ENCODE assay signal across 6 cellular contexts in the genomic region with DNA sequence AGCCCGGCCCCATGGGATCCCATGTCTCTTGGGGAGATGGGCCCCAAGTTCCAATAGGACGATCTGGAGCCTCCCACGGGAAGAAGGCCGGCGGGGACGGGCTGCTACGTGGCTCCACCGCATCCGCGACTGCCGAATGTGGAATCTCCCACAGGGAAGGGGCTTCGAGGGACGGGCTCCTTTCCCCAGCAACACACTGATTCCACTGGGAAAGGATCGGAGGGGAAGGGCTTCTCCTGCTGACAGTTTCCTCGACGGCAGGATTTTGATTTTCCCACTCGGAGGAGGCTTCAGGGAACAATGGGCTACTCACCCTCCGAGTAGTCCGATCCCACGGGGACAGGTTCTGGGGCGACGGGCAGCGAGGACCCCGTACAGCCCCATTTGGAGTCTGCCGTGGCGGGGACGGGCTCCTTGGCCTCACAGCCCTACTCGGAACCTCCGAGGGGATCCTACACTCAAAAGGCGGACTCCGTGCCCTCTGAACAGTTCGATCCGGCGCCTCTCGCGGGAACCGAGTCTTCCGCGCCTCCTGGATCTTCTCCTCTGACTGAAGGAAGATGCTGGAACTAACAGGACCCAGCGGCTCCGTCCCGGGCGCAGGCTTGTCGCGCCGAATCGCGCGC. TPM values are rescaled to one million over a fixed set of nuclear protein-coding genes. Genes with fewer than 3 reads are reported as not detected.
DNase-seq lines count a peak whose midpoint lies in the region; ATAC-seq and TF ChIP-seq lines count a peak whose summit lies in the region.

No MANE protein-coding gene starts in this region.

- H3K4me1 ChIP-seq in CD8-positive, alpha-beta T cell (ENCODE audit: insufficient read depth, low read length), result peaks cover 44% of the 10 kb centered on the region
- H3K4me1 ChIP-seq in foreskin keratinocyte, result no peaks in the 10 kb centered on the region

- intact Hi-C loops in CD8-positive, alpha-beta T cell (cut with DNase I, micrococcal nuclease), result loop anchor here (2.0 to 5.0 kb wide), 3 partner anchors 51 to 1361 kb away; a partner anchor contains a TSS

- peaks cover 1% of the 10 kb centered on the region for H3K36me3 Mint-ChIP-seq in CD8-positive, alpha-beta T cell
- H3K36me3 Mint-ChIP-seq in T-helper 17 cell (ENCODE audit: low read depth) (no peaks in the 10 kb centered on the region), mesothelial cell of epicardium (no peaks in the 10 kb centered on the region)

- no peaks in the 10 kb centered on the region for H3K9me3 Mint-ChIP-seq in CD8-positive, alpha-beta T cell
- no peaks in the 10 kb centered on the region for H3K9me3 Mint-ChIP-seq in mesothelial cell of epicardium

- H3K27me3 Mint-ChIP-seq in CD8-positive, alpha-beta T cell (ENCODE audit: low read depth), result no peaks in the 10 kb centered on the region
- H3K27me3 Mint-ChIP-seq in T-helper 17 cell (no peaks in the 10 kb centered on the region), mesothelial cell of epicardium (ENCODE audit: low read depth) (peaks cover 61% of the 10 kb centered on the region)

- H3K27ac Mint-ChIP-seq in CD8-positive, alpha-beta T cell, result peak overlapping the region; percentile 13
- H3K27ac Mint-ChIP-seq in T-helper 17 cell, result peak overlapping the region; percentile 71
- H3K27ac Mint-ChIP-seq in mesothelial cell of epicardium, result no peak overlapping the region

- H3K4me1 Mint-ChIP-seq in CD8-positive, alpha-beta T cell (ENCODE audit: low read depth), result peaks cover 36% of the 10 kb centered on the region
- peaks cover 36% of the 10 kb centered on the region for H3K4me1 Mint-ChIP-seq in T-helper 17 cell
- H3K4me1 Mint-ChIP-seq in mesothelial cell of epicardium, result peaks cover 13% of the 10 kb centered on the region

- no peaks in the 10 kb centered on the region for H3K9me3 ChIP-seq in CD8-positive, alpha-beta T cell (ENCODE audit: low read length)
- no peaks in the 10 kb centered on the region for H3K9me3 ChIP-seq in T-helper 17 cell (ENCODE audit: control insufficient read depth, low read length, poor library complexity, severe bottlenecking)

- POLR2A ChIA-PET in CD8-positive, alpha-beta T cell (lab: Charles Lee), result no interaction called here

- CTCF ChIA-PET in CD8-positive, alpha-beta T cell (lab: Charles Lee), result interaction anchor here (1.0 to 1.7 kb wide), 3 partner anchors 9 to 120 kb away, joined by 3 to 4 read pairs (median 4); a partner anchor contains a TSS

- H3K4me3 ChIP-seq in CD8-positive, alpha-beta T cell (ENCODE audit: low read depth, low read length), result peak overlapping the region; percentile 84

- ATAC-seq in CD8-positive, alpha-beta T cell, result no peak
- ATAC-seq in T-helper 17 cell, result no peak
- ATAC-seq in foreskin keratinocyte, result no peak

- peak overlapping the region; percentile 90 for H3K4me3 Mint-ChIP-seq in CD8-positive, alpha-beta T cell
- H3K4me3 Mint-ChIP-seq in T-helper 17 cell (peak overlapping the region; percentile 93), mesothelial cell of epicardium (peak overlapping the region; percentile 68)

- no peak overlapping the region for H3K27ac ChIP-seq in CD8-positive, alpha-beta T cell (ENCODE audit: low read depth, low read length)
- no peak overlapping the region for H3K27ac ChIP-seq in foreskin keratinocyte

- H3K36me3 ChIP-seq in CD8-positive, alpha-beta T cell (ENCODE audit: insufficient read depth, low read length), result no peaks in the 10 kb centered on the region

- in situ Hi-C loops in G401 (cut with HindIII; ENCODE audit: low sequenced_read_pairs), result no loop called here

- no peaks in the 10 kb centered on the region for H3K27me3 ChIP-seq in CD8-positive, alpha-beta T cell (ENCODE audit: insufficient read depth, low read length)
- H3K27me3 ChIP-seq in foreskin keratinocyte, result no peaks in the 10 kb centered on the region

- no peak for TF ChIP-seq CTCF in CD8-positive, alpha-beta T cell (IDR thresholded peaks at IDR 0.05)
- TF ChIP-seq CTCF in mesothelial cell of epicardium (IDR thresholded peaks at IDR 0.05; ENCODE audit: unreplicated experiment) (no peak), foreskin keratinocyte (conservative IDR thresholded peaks at IDR 0.05) (no peak)

- peak in 2 of 7 experiments; percentile 19 to 53 for DNase-seq in CD8-positive, alpha-beta T cell
- DNase-seq in T-helper 17 cell (no peak), mesothelial cell of epicardium (ENCODE audit: low spot score in 2 of 2, unreplicated experiment in 2 of 2) (no peak), foreskin keratinocyte (no peak), G401 (ENCODE audit: low spot score) (no peak)
- no peak for DNase-seq in stimulated activated CD4-positive, alpha-beta T cell treated with anti-CD3 and anti-CD28 coated beads, Interleukin-4, amount 100 ng/mL, for 1 hour

RNA-seq across cellular contexts. Expression of a gene that starts 1.3 kb away (rescaled TPM):
- under 1 TPM; 0.39 to 0.41 TPM for total RNA-seq in CD8-positive, alpha-beta T cell
- total RNA-seq in T-helper 17 cell (under 1 TPM; 0.57 to 0.72 TPM), mesothelial cell of epicardium (1.4 to 1.6 TPM (median 1.5 TPM) in 3 replicates), foreskin keratinocyte (1.4 and 1.6 TPM in 2 replicates)
- 1.6 TPM in 2 replicates for polyA plus RNA-seq in foreskin keratinocyte
- 0.55 and 0.78 TPM in 2 replicates for total RNA-seq in G401 (2014; rRNA removed; shearing (Covaris generic))

RNA-seq across cellular contexts. Expression of a gene that starts 3.9 kb away (rescaled TPM):
- 1 to 10 TPM; 1.5 to 2.1 TPM for total RNA-seq in CD8-positive, alpha-beta T cell
- total RNA-seq in T-helper 17 cell (1 to 10 TPM; 2.2 to 3.1 TPM), mesothelial cell of epicardium (0.20 TPM in 1 of 3 replicates, not detected in the others), foreskin keratinocyte (0.21 TPM in 1 of 2 replicates, not detected in the other)
- 0.12 TPM in 1 of 2 replicates, not detected in the other for polyA plus RNA-seq in foreskin keratinocyte
- total RNA-seq in G401 (2014; rRNA removed; shearing (Covaris generic)), result not detected in 2 replicates

RNA-seq across cellular contexts. Expression of a gene that starts 10.3 kb away (rescaled TPM):
- total RNA-seq in CD8-positive, alpha-beta T cell, result 1 to 10 TPM; 2.2 to 3.0 TPM
- total RNA-seq in T-helper 17 cell (1 to 10 TPM; 3.8 to 4.1 TPM), mesothelial cell of epicardium (4.8 to 6.5 TPM (median 6.1 TPM) in 3 replicates), foreskin keratinocyte (2.8 and 3.8 TPM in 2 replicates)
- polyA plus RNA-seq in foreskin keratinocyte, result 5.3 and 5.7 TPM in 2 replicates
- total RNA-seq in G401 (2014; rRNA removed; shearing (Covaris generic)), result 10.6 and 24.7 TPM in 2 replicates

RNA-seq across cellular contexts. Expression of a gene that starts 10.5 kb away (rescaled TPM):
- not detected for total RNA-seq in CD8-positive, alpha-beta T cell
- total RNA-seq in T-helper 17 cell, result not detected
- not detected in 3 replicates for total RNA-seq in mesothelial cell of epicardium
- total RNA-seq in foreskin keratinocyte, result not detected in 2 replicates
- polyA plus RNA-seq in foreskin keratinocyte, result not detected in 2 replicates
- not detected in 2 replicates for total RNA-seq in G401 (2014; rRNA removed; shearing (Covaris generic))

RNA-seq across cellular contexts. Expression of a gene that starts 45.7 kb away (rescaled TPM):
- total RNA-seq in CD8-positive, alpha-beta T cell, result 10 to 100 TPM in 1 of 2 experiments, 1 to 10 TPM in 1; 8.0 to 10.2 TPM
- total RNA-seq in T-helper 17 cell, result 1 to 10 TPM; 4.0 to 8.7 TPM
- total RNA-seq in mesothelial cell of epicardium, result 24.9 to 28.9 TPM (median 25.2 TPM) in 3 replicates
- 5.8 and 9.2 TPM in 2 replicates for total RNA-seq in foreskin keratinocyte
- polyA plus RNA-seq in foreskin keratinocyte, result 7.6 and 10.1 TPM in 2 replicates
- total RNA-seq in G401 (2014; rRNA removed; shearing (Covaris generic)), result 4.1 and 18.8 TPM in 2 replicates
